ENCODE assay signal across 1 cellular context in genomic region chr9:130922815-130923610, GRCh38.
TF ChIP-seq lines count a peak whose summit lies in the region.

No MANE protein-coding gene starts in this region.

TF ChIP-seq in K562, 482 proteins besides CTCF, POLR2A, EP300 and RAD21 (continued from another document):
- TF ChIP-seq STAT6 (CRISPR knock-in tag; IDR thresholded peaks at IDR 0.05) (peak; percentile 26; the same call in 1 of the 2 replicates), MCM7 (IDR thresholded peaks at IDR 0.05) (no peak), ZNF184 (CRISPR knock-in tag; IDR thresholded peaks at IDR 0.05) (no peak), SRF (CRISPR knock-in tag; IDR thresholded peaks at IDR 0.05) (no peak), ZNF384 (IDR thresholded peaks at IDR 0.05; ENCODE audit: low read depth, low read length) (no peak), KDM5B (IDR thresholded peaks at IDR 0.05; ENCODE audit: insufficient replicate concordance, low read depth, low read length) (no peak), MLX (CRISPR knock-in tag; conservative IDR thresholded peaks at IDR 0.05) (no peak; a peak in 1 of 4 replicates), USF2 (CRISPR knock-in tag; IDR thresholded peaks at IDR 0.05) (no peak)
